In genomic region chr6:44338228-44339122, GRCh38 we compare ENCODE assay signal across 8 cellular contexts. TPM values are rescaled to one million over a fixed set of nuclear protein-coding genes. Genes with fewer than 3 reads are reported as not detected.
DNase-seq lines count a peak whose midpoint lies in the region; ATAC-seq, FAIRE-seq and TF ChIP-seq lines count a peak whose summit lies in the region.

No MANE protein-coding gene starts in this region.

- H3K4me3 ChIP-seq in AG04450 (ENCODE audit: low read depth, low read length) (no peak overlapping the region), Loucy (ENCODE audit: low read length, poor library complexity, severe bottlenecking) (no peak overlapping the region), fibroblast of the aortic adventitia (ENCODE audit: low read depth, low read length) (no peak overlapping the region), suprapubic skin (no peak overlapping the region)

- H3K4me1 ChIP-seq in Loucy (ENCODE audit: insufficient read depth, low read length, poor library complexity, severe bottlenecking) (no peaks in the 10 kb centered on the region), suprapubic skin (peaks cover 13% of the 10 kb centered on the region)

- 5% methylated on average over 11 of the region's 11 CpGs for WGBS in suprapubic skin

- H3K9ac ChIP-seq in Loucy (ENCODE audit: low read depth, low read length, poor library complexity, severe bottlenecking), result no peak overlapping the region

- peak; percentile 51 for ATAC-seq in GM19043 (IDR thresholded peaks at IDR 0.05; ENCODE audit: low read depth, unreplicated experiment)

- H3K36me3 ChIP-seq in Loucy (ENCODE audit: insufficient read depth, low read length) (no peaks in the 10 kb centered on the region), suprapubic skin (no peaks in the 10 kb centered on the region)

- no peak overlapping the region for H2AFZ ChIP-seq in Loucy (ENCODE audit: low read length)

- no peaks in the 10 kb centered on the region for H3K79me2 ChIP-seq in Loucy (ENCODE audit: insufficient read depth, low read length)

- H4K20me1 ChIP-seq in Loucy (ENCODE audit: insufficient read depth, low read length, poor library complexity, severe bottlenecking), result no peaks in the 10 kb centered on the region

- H3K4me2 ChIP-seq in Loucy (ENCODE audit: low read depth, low read length, poor library complexity, severe bottlenecking), result no peak overlapping the region

- POLR2A ChIA-PET in AG04450 (lab: Yijun Ruan, JAX), result no interaction called here

- H3F3A ChIP-seq in Loucy (ENCODE audit: low read depth), result no peaks in the 10 kb centered on the region

- H3K27ac ChIP-seq in AG04450 (ENCODE audit: low read depth, low read length) (no peak overlapping the region), suprapubic skin (no peak overlapping the region)

- CTCF ChIA-PET in AG04450 (lab: Charles Lee), result interaction anchor here (0.5 to 4.7 kb wide), 16 partner anchors 15 to 242 kb away, joined by 3 to 93 read pairs (median 5); partner anchors contain the start of genes AARS2, NFKBIE, SLC35B2 and TMEM151B

- FAIRE-seq in RCC 7860 (lab: Jason Lieb, UNC), result no peak

- no peaks in the 10 kb centered on the region for H3K9me2 ChIP-seq in Loucy (replicated peaks; ENCODE audit: low read depth, low read length)

- peaks cover 54% of the 10 kb centered on the region for H3K27me3 ChIP-seq in AG04450 (ENCODE audit: control insufficient read depth, insufficient read depth, low read length)
- no peaks in the 10 kb centered on the region for H3K27me3 ChIP-seq in Loucy (ENCODE audit: insufficient read depth, low read length, poor library complexity, severe bottlenecking)
- peaks cover 14% of the 10 kb centered on the region for H3K27me3 ChIP-seq in suprapubic skin

- H3K9me3 ChIP-seq in AG04450 (ENCODE audit: control insufficient read depth, insufficient read depth, low read length), result peaks cover 4% of the 10 kb centered on the region; the same call in 1 of the 2 replicates
- H3K9me3 ChIP-seq in Loucy (ENCODE audit: insufficient read depth, low read depth, low read length), result no peaks in the 10 kb centered on the region
- H3K9me3 ChIP-seq in suprapubic skin, result no peaks in the 10 kb centered on the region

- TF ChIP-seq EP300 in suprapubic skin (IDR thresholded peaks at IDR 0.05), result no peak

- no peak for TF ChIP-seq POLR2A in suprapubic skin (IDR thresholded peaks at IDR 0.05)

- peak; percentile 81 for TF ChIP-seq CTCF in AG04450 (IDR thresholded peaks at IDR 0.05; ENCODE audit: low read depth, low read length)
- TF ChIP-seq CTCF in Loucy (conservative IDR thresholded peaks at IDR 0.05; ENCODE audit: low read length), result peak; percentile 85
- TF ChIP-seq CTCF in fibroblast of the aortic adventitia (IDR thresholded peaks at IDR 0.05; ENCODE audit: insufficient read depth, low read length), result peak; percentile 82
- TF ChIP-seq CTCF in suprapubic skin (IDR thresholded peaks at IDR 0.05), result peak; percentile 69 to 70

- DNase-seq in AG04450 (ENCODE audit: low read depth, low spot score) (peak; percentile 20), RCC 7860 (ENCODE audit: low spot score) (peak; percentile 44), activated T-helper 1 cell treated with Interleukin-2 at 50 U/mL for 16 hours (ENCODE audit: low read depth) (peak; percentile 28), fibroblast of the aortic adventitia (ENCODE audit: low read depth) (peak; percentile 69), nucleus accumbens (lab: John Stamatoyannopoulos, UW) (peak in 38 of 56 donors; percentile 6 to 75 (median 28)), suprapubic skin (ENCODE audit: low spot score in 2 of 2) (no peak)

RNA-seq across cellular contexts. Expression of gene SPATS1, which starts 4.0 kb away (rescaled TPM):
- polyA plus RNA-seq in AG04450 (2011; rRNA removed), result not detected in 2 replicates
- not detected in 2 replicates for polyA minus RNA-seq in AG04450 (2011; rRNA and poly(A)+ RNA removed)
- total RNA-seq in fibroblast of the aortic adventitia (ENCODE audit: low replicate concordance) (not detected in 2 replicates), suprapubic skin (not detected)

RNA-seq across cellular contexts. Expression of gene AARS2, which starts 25.3 kb away (rescaled TPM):
- 5.8 and 6.2 TPM in 2 replicates for polyA plus RNA-seq in AG04450 (2011; rRNA removed)
- polyA minus RNA-seq in AG04450 (2011; rRNA and poly(A)+ RNA removed), result 11.9 and 13.4 TPM in 2 replicates
- total RNA-seq in fibroblast of the aortic adventitia (ENCODE audit: low replicate concordance) (6.8 and 12.7 TPM in 2 replicates), suprapubic skin (10 to 100 TPM; 13.9 to 17.7 (median 16.4) TPM)

RNA-seq across cellular contexts. Expression of gene CDC5L, which starts 49.0 kb away (rescaled TPM):
- polyA plus RNA-seq in AG04450 (2011; rRNA removed), result 14.5 and 22.4 TPM in 2 replicates
- 14.6 and 18.7 TPM in 2 replicates for polyA minus RNA-seq in AG04450 (2011; rRNA and poly(A)+ RNA removed)
- total RNA-seq in fibroblast of the aortic adventitia (ENCODE audit: low replicate concordance), result 27.2 and 29.0 TPM in 2 replicates
- 10 to 100 TPM; 12.3 to 16.6 (median 15.4) TPM for total RNA-seq in suprapubic skin

Comparison
In these comparisons a context has a peak if more than half of its experiments do, and no peak if none do; other contexts are left out.
1. DNase-seq: peak in AG04450 (single experiment), RCC 7860 (single experiment), activated T-helper 1 cell treated with Interleukin-2 at 50 U/mL for 16 hours (single experiment), fibroblast of the aortic adventitia (single experiment) and nucleus accumbens (38 of 56); none in suprapubic skin (0 of 2).
2. Peak in every context shown above with its lines, with median percentiles within 50 percentile points of each other: CTCF ChIP-seq.